In genomic region chr5:122311888-122312669, GRCh38 we compare ENCODE assay signal across 8 cellular contexts. TPM values are rescaled to one million over a fixed set of nuclear protein-coding genes. Genes with fewer than 3 reads are reported as not detected.
DNase-seq lines count a peak whose midpoint lies in the region; ATAC-seq lines count a peak whose summit lies in the region.

TSS of gene SNCAIP (plus strand) at chr5:122312237. CDS start at chr5:122391135, 78,898 bp downstream.

- H3K4me1 Mint-ChIP-seq in stimulated activated naive B cell treated with anti-CD40 and anti-IgM and Interleukin-4, amounts not matched to agents 10 μg/mL and 1 μg/mL and 100 μg/mL, for 72 hours = peaks cover 6 to 11% of the 10 kb centered on the region in 2 donors

- ATAC-seq in GM21381 (IDR thresholded peaks at IDR 0.05; ENCODE audit: unreplicated experiment) = peak; percentile 63
- ATAC-seq in stimulated activated naive B cell treated with anti-CD40 and anti-IgM and Interleukin-4, amounts not matched to agents 10 μg/mL and 1 μg/mL and 100 μg/mL, for 72 hours (replicated peaks) = peak; percentile 45 to 55

- peaks cover 57 to 69% of the 10 kb centered on the region in 2 donors for H3K27me3 Mint-ChIP-seq in stimulated activated naive B cell treated with anti-CD40 and anti-IgM and Interleukin-4, amounts not matched to agents 10 μg/mL and 1 μg/mL and 100 μg/mL, for 72 hours

- H3K27ac Mint-ChIP-seq in stimulated activated naive B cell treated with anti-CD40 and anti-IgM and Interleukin-4, amounts not matched to agents 10 μg/mL and 1 μg/mL and 100 μg/mL, for 72 hours = peak within 1 kb of the TSS; percentile 33

- no peaks in the 10 kb centered on the region for H3K9me3 Mint-ChIP-seq in stimulated activated naive B cell treated with anti-CD40 and anti-IgM and Interleukin-4, amounts not matched to agents 10 μg/mL and 1 μg/mL and 100 μg/mL, for 72 hours

- DNase-seq in COR-L47 (lab: John Stamatoyannopoulos, UW) (peak; percentile 29), NCI-H2227 treated with DMSO at 0.1 percent for 48 hours (lab: John Stamatoyannopoulos, UW) (peak; percentile 17), cerebellum (ENCODE audit: low spot score) (peak; percentile 68), kidney glomerular epithelial cell (lab: John Stamatoyannopoulos, UW) (peak; percentile 41), 8988T (no peak)
- no peak for DNase-seq in stimulated activated naive B cell treated with anti-CD40 and anti-IgM and Interleukin-4, amounts not matched to agents 10 μg/mL and 1 μg/mL and 100 μg/mL, for 72 hours
- DNase-seq in effector CD4-positive, alpha-beta T cell = no peak

- H3K4me3 Mint-ChIP-seq in stimulated activated naive B cell treated with anti-CD40 and anti-IgM and Interleukin-4, amounts not matched to agents 10 μg/mL and 1 μg/mL and 100 μg/mL, for 72 hours = peak within 1 kb of the TSS; percentile 75 to 76

- H3K36me3 Mint-ChIP-seq in stimulated activated naive B cell treated with anti-CD40 and anti-IgM and Interleukin-4, amounts not matched to agents 10 μg/mL and 1 μg/mL and 100 μg/mL, for 72 hours = no peaks in the 10 kb centered on the region

RNA-seq across cellular contexts. Expression of gene SNCAIP, which starts in this region (rescaled TPM):
- total RNA-seq in cerebellum = 70.7 TPM

Comparison
In these comparisons a context has a peak if more than half of its experiments do, and no peak if none do; other contexts are left out.
1. DNase-seq: peak in COR-L47 (single experiment), NCI-H2227 treated with DMSO at 0.1 percent for 48 hours (single experiment), cerebellum (single experiment) and kidney glomerular epithelial cell (single experiment); none in stimulated activated naive B cell treated with anti-CD40 and anti-IgM and Interleukin-4, amounts not matched to agents 10 μg/mL and 1 μg/mL and 100 μg/mL, for 72 hours (single experiment), effector CD4-positive, alpha-beta T cell (single experiment) and 8988T (single experiment).